Comparison of ENCODE assay signal across 1 cellular context in genomic region chr5:160506006-160507004, GRCh38.
TF ChIP-seq lines count a peak whose summit lies in the region.

No MANE protein-coding gene starts in this region.

TF ChIP-seq in GM23338, 12 proteins besides CTCF, POLR2A, EP300 and RAD21 (continued from another document):
- TF ChIP-seq EZH2phosphoT487 (IDR thresholded peaks at IDR 0.05; ENCODE audit: unreplicated experiment) (no peak), JUNB (IDR thresholded peaks at IDR 0.05; ENCODE audit: unreplicated experiment) (no peak), ZNF331 (CRISPR knock-in tag; IDR thresholded peaks at IDR 0.05; ENCODE audit: low read depth) (no peak)
